14 cellular contexts compared by ENCODE assay signal in the genomic region with DNA sequence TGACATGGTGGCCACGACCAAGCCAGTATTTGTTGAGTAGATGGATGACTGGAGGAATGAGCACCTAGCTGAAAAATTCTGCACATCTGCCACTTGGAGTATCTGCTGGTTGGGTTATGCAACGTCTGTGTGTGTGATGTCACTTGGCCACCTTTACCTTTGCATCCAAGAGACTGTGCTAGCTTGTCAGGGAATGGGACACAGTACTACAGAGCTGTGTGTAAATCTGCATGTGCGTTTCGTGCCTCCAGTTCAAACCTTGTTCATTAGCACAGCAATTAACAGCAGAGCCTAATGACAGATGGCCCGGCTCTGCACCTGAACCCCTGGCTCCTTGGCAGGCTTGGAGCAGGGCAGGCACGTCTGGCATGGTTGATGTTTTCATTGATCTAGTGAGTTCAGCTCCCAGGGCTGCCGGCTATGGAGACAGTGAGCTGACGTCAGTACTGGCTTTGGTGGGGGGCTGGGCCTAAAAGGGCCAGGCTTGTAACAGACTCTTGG.
DNase-seq lines count a peak whose midpoint lies in the region; ATAC-seq and TF ChIP-seq lines count a peak whose summit lies in the region.
"Had no signal": no experiment of that assay in that cellular context is flagged by ENCODE, and none has a peak within 500 bp of the region (broad histone marks: within the 10 kb centered on the region; RNA-seq: fewer than 3 reads in every experiment).

No MANE protein-coding gene starts in this region.

- peaks cover 15% of the 10 kb centered on the region; the same call in 1 of the 2 replicates for H3K27me3 ChIP-seq in IMR-90 (ENCODE audit: control insufficient read depth, insufficient read depth, low read length)
- peaks cover 19% of the 10 kb centered on the region for H3K27me3 ChIP-seq in PC-3 (ENCODE audit: low read length)
- no peaks in the 10 kb centered on the region for H3K27me3 ChIP-seq in upper lobe of right lung

- no peak overlapping the region for H2BK120ac ChIP-seq in IMR-90 (ENCODE audit: low read depth, low read length)

- no peaks in the 10 kb centered on the region for H3K9me2 ChIP-seq in PC-3 (replicated peaks; ENCODE audit: low read length)

- H2BK5ac ChIP-seq in IMR-90 (ENCODE audit: low read depth, low read length, poor library complexity, severe bottlenecking) = no peak overlapping the region

- dilution Hi-C loops in IMR-90 (cut with HindIII; ENCODE audit: low sequenced_read_pairs, unreplicated experiment) = no loop called here

- H4K20me1 ChIP-seq in IMR-90 (ENCODE audit: insufficient read depth, low read length) (no peaks in the 10 kb centered on the region), PC-3 (ENCODE audit: low read length) (no peaks in the 10 kb centered on the region)

- no peak overlapping the region for H4K91ac ChIP-seq in IMR-90 (ENCODE audit: insufficient read depth, low read depth, low read length)

- H3K9me3 ChIP-seq in IMR-90 (ENCODE audit: control insufficient read depth, insufficient read depth, low read length) (no peaks in the 10 kb centered on the region), PC-3 (ENCODE audit: low read length) (no peaks in the 10 kb centered on the region), upper lobe of right lung (no peaks in the 10 kb centered on the region)

- peak overlapping the region in 4 of 5 experiments; percentile 3 to 54 (median 32) for H3K4me3 Mint-ChIP-seq in brain
- H3K4me3 Mint-ChIP-seq in stimulated activated memory B cell treated with anti-CD40 and anti-IgM and Interleukin-4, amounts not matched to agents 10 μg/mL and 1 μg/mL and 100 μg/mL, for 72 hours = no peak overlapping the region
- H3K4me3 Mint-ChIP-seq: activated CD8-positive, alpha-beta T cell treated with anti-CD3 and anti-CD28 coated beads, Interleukin-2, amount 10 ng/mL, durations not matched to agents 7 days and 5 days; dendritic cell treated with granulocyte-macrophage colony-stimulating factor and Interleukin-4, amounts not matched to agents 40 ng/mL and 50 ng/mL, for 4 days had no signal

- POLR2A ChIA-PET in IMR-90 (lab: Charles Lee; ENCODE audit: unreplicated experiment) (no interaction called here), PC-3 (lab: Charles Lee; ENCODE audit: unreplicated experiment) (no interaction called here)

- peaks cover 2% of the 10 kb centered on the region; the same call in 1 of the 2 replicates for H3K4me1 ChIP-seq in IMR-90 (ENCODE audit: control insufficient read depth, insufficient read depth, low read length)
- no peaks in the 10 kb centered on the region for H3K4me1 ChIP-seq in PC-3 (ENCODE audit: insufficient read depth, low read length)
- no peaks in the 10 kb centered on the region for H3K4me1 ChIP-seq in upper lobe of right lung

- H2BK20ac ChIP-seq in IMR-90 (ENCODE audit: low read depth, low read length) = no peak overlapping the region

- no peaks in the 10 kb centered on the region for H3K36me3 Mint-ChIP-seq in brain
- H3K36me3 Mint-ChIP-seq in stimulated activated memory B cell treated with anti-CD40 and anti-IgM and Interleukin-4, amounts not matched to agents 10 μg/mL and 1 μg/mL and 100 μg/mL, for 72 hours = no peaks in the 10 kb centered on the region

- H3K9me3 Mint-ChIP-seq in brain = peaks cover 0 to 2% (median 0%) of the 10 kb centered on the region in 5 experiments
- H3K9me3 Mint-ChIP-seq in stimulated activated memory B cell treated with anti-CD40 and anti-IgM and Interleukin-4, amounts not matched to agents 10 μg/mL and 1 μg/mL and 100 μg/mL, for 72 hours = no peaks in the 10 kb centered on the region
- H3K9me3 Mint-ChIP-seq: dendritic cell treated with granulocyte-macrophage colony-stimulating factor and Interleukin-4, amounts not matched to agents 40 ng/mL and 50 ng/mL, for 4 days had no signal

- BruUV-seq in IMR-90 (replicated peaks; lab: Mats Ljungman, UMichigan) = no TSS peak
- BruUV-seq in PC-3 (replicated peaks; lab: Mats Ljungman, UMichigan) = no TSS peak

- no peak overlapping the region for H4K8ac ChIP-seq in IMR-90 (ENCODE audit: low read depth in 2 of 2, low read length in 2 of 2)

- TF ChIP-seq POLR2A in IMR-90 (IDR thresholded peaks at IDR 0.05; ENCODE audit: low read depth, low read length) = no peak

- WGBS in IMR-90 (ENCODE audit: extremely low coverage in 2 of 2, insufficient read length in 1 of 2), 2 experiments = 14% methylated on average over 2 of the region's 8 CpGs; no CpG with 5 or more reads in 1 of the 2 experiments

- no peak overlapping the region for H3K4ac ChIP-seq in IMR-90 (ENCODE audit: low read depth, low read length)

- H3K4me2 ChIP-seq in IMR-90 (ENCODE audit: low read depth, low read length) (peak overlapping the region; percentile 16; the same call in 1 of the 2 replicates), PC-3 (ENCODE audit: low read length) (no peak overlapping the region)

- peaks cover 65% of the 10 kb centered on the region for H3K4me1 Mint-ChIP-seq in brain
- H3K4me1 Mint-ChIP-seq in stimulated activated memory B cell treated with anti-CD40 and anti-IgM and Interleukin-4, amounts not matched to agents 10 μg/mL and 1 μg/mL and 100 μg/mL, for 72 hours = peaks cover 7% of the 10 kb centered on the region

- no peak for TF ChIP-seq RAD21 in IMR-90 (IDR thresholded peaks at IDR 0.05; ENCODE audit: low read length)

- H3K27ac ChIP-seq in IMR-90 (ENCODE audit: insufficient read depth, low read length) (no peak overlapping the region), PC-3 (ENCODE audit: low read length) (no peak overlapping the region), upper lobe of right lung (no peak overlapping the region)

- H2BK15ac ChIP-seq in IMR-90 (ENCODE audit: low read depth, low read length) = no peak overlapping the region

- DNase-seq in IMR-90 (peak; percentile 8), inferior parietal cortex (ENCODE audit: extremely low spot score) (peak; percentile 47), putamen (ENCODE audit: low spot score) (peak; percentile 63), A172 (ENCODE audit: low spot score) (no peak), PC-3 (no peak), upper lobe of right lung (no peak)
- DNase-seq: activated CD8-positive, alpha-beta T cell treated with anti-CD3 and anti-CD28 coated beads, Interleukin-2, amount 10 ng/mL, durations not matched to agents 7 days and 5 days; activated naive CD4-positive, alpha-beta T cell treated with anti-CD3 and anti-CD28 coated beads, Interleukin-2, amount 50 U/mL, for 16 hours; NCI-H226; T-helper 9 cell had no signal

- H2AFZ ChIP-seq in IMR-90 (replicated peaks; ENCODE audit: low read length, poor library complexity) (peak overlapping the region; percentile 27), PC-3 (ENCODE audit: low read length) (no peak overlapping the region)

- H2AK5ac ChIP-seq in IMR-90 (ENCODE audit: low read depth, low read length) = no peak overlapping the region

- no peak overlapping the region for H3K9ac ChIP-seq in IMR-90 (ENCODE audit: low read depth, low read length)
- H3K9ac ChIP-seq in PC-3 (ENCODE audit: low read length) = no peak overlapping the region

- H3K4me3 ChIP-seq in IMR-90 (ENCODE audit: insufficient read depth, low read depth, low read length) (no peak overlapping the region), PC-3 (ENCODE audit: low read length) (no peak overlapping the region), upper lobe of right lung (no peak overlapping the region)
- H3K4me3 ChIP-seq: lung had no signal

- no peaks in the 10 kb centered on the region for H3K79me2 ChIP-seq in PC-3 (ENCODE audit: low read length)

- H3K27me3 Mint-ChIP-seq in brain = peaks cover 40% of the 10 kb centered on the region
- H3K27me3 Mint-ChIP-seq in stimulated activated memory B cell treated with anti-CD40 and anti-IgM and Interleukin-4, amounts not matched to agents 10 μg/mL and 1 μg/mL and 100 μg/mL, for 72 hours = peaks cover 6% of the 10 kb centered on the region

- no peaks in the 10 kb centered on the region; the same call in 1 of the 2 replicates for H3K9me1 ChIP-seq in IMR-90 (ENCODE audit: insufficient read depth, low read length)

- intact Hi-C loops in IMR-90 (cut with micrococcal nuclease) = no loop called here
- intact Hi-C loops in PC-3 (cut with micrococcal nuclease) = no loop called here
- intact Hi-C loops in upper lobe of right lung (cut with DNase I) = no loop called here

- H3K79me1 ChIP-seq in IMR-90 (ENCODE audit: low read depth in 1 of 2, low read length in 2 of 2) = no peaks in the 10 kb centered on the region

- H3K23ac ChIP-seq in IMR-90 (ENCODE audit: low read depth, low read length) = no peak overlapping the region

- TF ChIP-seq CTCF in IMR-90 (conservative IDR thresholded peaks at IDR 0.05; ENCODE audit: low read depth, low read length) (no peak), brain (conservative IDR thresholded peaks at IDR 0.05) (no peak), PC-3 (conservative IDR thresholded peaks at IDR 0.05; ENCODE audit: low read depth, low read length) (no peak), upper lobe of right lung (IDR thresholded peaks at IDR 0.05) (no peak)

- in situ Hi-C loops in IMR-90 (cut with MboI; ENCODE audit: low sequenced_read_pairs) = no loop called here

- CTCF ChIA-PET in IMR-90 (lab: Yijun Ruan, JAX) (no interaction called here), PC-3 (lab: Charles Lee) (no interaction called here)

- no peak overlapping the region for H3K56ac ChIP-seq in IMR-90 (ENCODE audit: extremely low read depth, insufficient read depth, low read length)

- no peaks in the 10 kb centered on the region for H3F3A ChIP-seq in PC-3 (ENCODE audit: low read length, unreplicated experiment)

- no peak overlapping the region for H3K14ac ChIP-seq in IMR-90 (replicated peaks; ENCODE audit: low read depth, low read length)

- no peak overlapping the region for H4K5ac ChIP-seq in IMR-90 (ENCODE audit: low read depth, low read length)

- peak; percentile 95 for ATAC-seq in IMR-90 (ENCODE audit: low read depth)
- no peak for ATAC-seq in stimulated activated memory B cell treated with anti-CD40 and anti-IgM and Interleukin-4, amounts not matched to agents 10 μg/mL and 1 μg/mL and 100 μg/mL, for 72 hours
- no peak for ATAC-seq in PC-3
- no peak for ATAC-seq in upper lobe of right lung
- ATAC-seq: activated CD8-positive, alpha-beta T cell treated with anti-CD3 and anti-CD28 coated beads, Interleukin-2, amount 10 ng/mL, durations not matched to agents 7 days and 5 days had no signal

- H2AK9ac ChIP-seq in IMR-90 (replicated peaks; ENCODE audit: low read depth, low read length, poor library complexity) = no peak overlapping the region

- no peak overlapping the region for H3K18ac ChIP-seq in IMR-90 (ENCODE audit: low read depth, low read length)

- peak overlapping the region in 4 of 5 experiments; percentile 47 to 92 (median 80) for H3K27ac Mint-ChIP-seq in brain
- no peak overlapping the region for H3K27ac Mint-ChIP-seq in stimulated activated memory B cell treated with anti-CD40 and anti-IgM and Interleukin-4, amounts not matched to agents 10 μg/mL and 1 μg/mL and 100 μg/mL, for 72 hours
- H3K27ac Mint-ChIP-seq: activated CD8-positive, alpha-beta T cell treated with anti-CD3 and anti-CD28 coated beads, Interleukin-2, amount 10 ng/mL, durations not matched to agents 7 days and 5 days; dendritic cell treated with granulocyte-macrophage colony-stimulating factor and Interleukin-4, amounts not matched to agents 40 ng/mL and 50 ng/mL, for 4 days had no signal

- H3K36me3 ChIP-seq in IMR-90 (ENCODE audit: control insufficient read depth, insufficient read depth, low read length) (no peaks in the 10 kb centered on the region), PC-3 (ENCODE audit: low read depth, low read length) (no peaks in the 10 kb centered on the region), upper lobe of right lung (no peaks in the 10 kb centered on the region)

Comparison
In these comparisons a context has a peak if more than half of its experiments do, and no peak if none do; other contexts are left out.
1. DNase-seq: peak in IMR-90 (single experiment), inferior parietal cortex (single experiment) and putamen (single experiment); none in A172 (single experiment), PC-3 (single experiment) and upper lobe of right lung (single experiment).